In genomic region chr11:27700351-27701261, GRCh38 we compare ENCODE assay signal across 9 cellular contexts. TPM values are rescaled to one million over a fixed set of nuclear protein-coding genes. Genes with fewer than 3 reads are reported as not detected.
DNase-seq lines count a peak whose midpoint lies in the region; ATAC-seq, FAIRE-seq and TF ChIP-seq lines count a peak whose summit lies in the region.
"Had no signal": no experiment of that assay in that cellular context is flagged by ENCODE, and none has a peak within 500 bp of the region (broad histone marks: within the 10 kb centered on the region; RNA-seq: fewer than 3 reads in every experiment).

Gene BDNF (minus strand): TSS chr11:27700455. CDS start chr11:27658564, 41,891 bp downstream.

- H3K4me3 ChIP-seq in AG09309 (ENCODE audit: control insufficient read depth, low read depth, low read length) (peak within 1 kb of the TSS; percentile 90), bronchial epithelial cell (ENCODE audit: low read depth, low read length) (peak within 1 kb of the TSS; percentile 51), subcutaneous abdominal adipose tissue (ENCODE audit: low read depth in 1 of 5, low read length in 5 of 5) (peak within 1 kb of the TSS; percentile 61 to 73 (median 69))

- ATAC-seq in GM18873 (IDR thresholded peaks at IDR 0.05; ENCODE audit: low FRiP score, unreplicated experiment) (peak; percentile 24), left colon (peak; percentile 68), GM21360 (IDR thresholded peaks at IDR 0.05; ENCODE audit: unreplicated experiment) (no peak)

- no peak for TF ChIP-seq CTCF in AG09309 (IDR thresholded peaks at IDR 0.05; ENCODE audit: control insufficient read depth, insufficient read depth, low read depth, low read length, missing control alignments)
- TF ChIP-seq CTCF in bronchial epithelial cell (IDR thresholded peaks at IDR 0.05; ENCODE audit: insufficient read depth, low read length, severe bottlenecking), result no peak

- no peak within 1 kb of the TSS for H3K27ac ChIP-seq in subcutaneous abdominal adipose tissue (ENCODE audit: low read depth, low read length)
- H3K27ac ChIP-seq: neutrophil had no signal

- intact Hi-C loops in left colon (cut with DNase I, micrococcal nuclease), result loop anchor here in 1 of 2 donors (10.0 kb wide), 1 partner anchor 404 kb away; the partner anchor contains the start of genes KIF18A and METTL15

- DNase-seq in AG09309 (ENCODE audit: low read depth), result no peak
- peak; percentile 64 for DNase-seq in NCI-H226
- peak; percentile 15 for DNase-seq in bronchial epithelial cell (ENCODE audit: low read depth)
- peak in 1 of 2 donors; percentile 22 for DNase-seq in left colon
- DNase-seq in NK-92 (lab: John Stamatoyannopoulos, UW; ENCODE audit: unreplicated experiment), result no peak

- no peaks in the 10 kb centered on the region for H3K9me3 ChIP-seq in subcutaneous abdominal adipose tissue (ENCODE audit: control insufficient read depth in 5 of 5, low read length in 5 of 5)
- H3K9me3 ChIP-seq: neutrophil had no signal

- H3K9ac ChIP-seq in subcutaneous abdominal adipose tissue (ENCODE audit: low read length in 5 of 5), result peak within 1 kb of the TSS in 1 of 5 donors; percentile 5

- no peaks in the 10 kb centered on the region for H3K36me3 ChIP-seq in bronchial epithelial cell (ENCODE audit: control insufficient read depth, insufficient read depth, low read length)
- H3K36me3 ChIP-seq in subcutaneous abdominal adipose tissue (ENCODE audit: control insufficient read depth in 5 of 5, insufficient read depth in 5 of 5, low read length in 5 of 5), result no peaks in the 10 kb centered on the region
- H3K36me3 ChIP-seq: neutrophil had no signal

- H3K27me3 ChIP-seq in bronchial epithelial cell (ENCODE audit: control insufficient read depth, insufficient read depth, low read length), result peaks cover 12% of the 10 kb centered on the region
- H3K27me3 ChIP-seq in subcutaneous abdominal adipose tissue (ENCODE audit: control insufficient read depth in 5 of 5, insufficient read depth in 4 of 5, low read length in 5 of 5), result peaks cover 15 to 36% (median 27%) of the 10 kb centered on the region in 5 donors

- peaks cover 2 to 32% (median 30%) of the 10 kb centered on the region in 5 donors for H3K4me1 ChIP-seq in subcutaneous abdominal adipose tissue (ENCODE audit: control insufficient read depth in 5 of 5, insufficient read depth in 5 of 5, low read length in 5 of 5)

- no peak for FAIRE-seq in bronchial epithelial cell (lab: Jason Lieb, UNC)

RNA-seq across cellular contexts. Expression of gene BDNF, which starts in this region (rescaled TPM):
- total RNA-seq in bronchial epithelial cell (0.79 and 1.7 TPM in 2 replicates), left colon (under 1 TPM; 0.11 to 0.15 TPM)

Comparison
In these comparisons a context has a peak if more than half of its experiments do, and no peak if none do; other contexts are left out.
1. Peak in ATAC-seq in left colon; RNA of the gene not detected or under 1 TPM.
2. DNase-seq: peak in NCI-H226 (single experiment) and bronchial epithelial cell (single experiment); none in AG09309 (single experiment) and NK-92 (single experiment).
3. Peak in every context shown above with its lines, with median percentiles within 50 percentile points of each other: H3K4me3 ChIP-seq.